In the genomic region with DNA sequence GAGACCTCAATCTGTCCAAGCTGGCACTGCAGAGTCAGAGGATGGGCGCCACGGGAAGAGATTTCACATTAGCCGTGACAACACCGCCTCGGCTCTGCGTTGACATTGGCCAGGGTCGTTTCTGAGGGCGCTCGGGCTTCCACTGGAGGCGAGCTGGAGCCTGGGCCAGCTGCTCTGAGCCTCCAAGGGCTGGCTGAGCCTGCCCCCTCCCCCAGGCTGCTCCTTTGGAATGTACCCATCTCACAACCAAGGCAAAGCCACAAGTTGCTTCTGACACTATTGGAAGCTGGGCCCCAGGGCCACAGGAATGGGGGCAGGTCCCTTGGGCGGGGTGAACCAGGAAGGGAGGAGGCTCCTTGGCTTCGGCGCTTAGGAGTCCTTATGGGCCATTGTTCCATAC, we compare ENCODE assay signal across 1 cellular context.
TF ChIP-seq lines count a peak whose summit lies in the region.

No MANE protein-coding gene starts in this region.

TF ChIP-seq in IMR-90, 13 proteins besides CTCF, POLR2A, EP300 and RAD21:
- TF ChIP-seq MAZ (IDR thresholded peaks at IDR 0.05; ENCODE audit: borderline replicate concordance, low read depth, low read length) (no peak), NFE2L2 (IDR thresholded peaks at IDR 0.05; ENCODE audit: low read depth, low read length) (no peak), RFX5 (IDR thresholded peaks at IDR 0.05; ENCODE audit: low read depth, low read length) (no peak), SMC3 (IDR thresholded peaks at IDR 0.05; ENCODE audit: low read depth, low read length) (no peak), MXI1 (IDR thresholded peaks at IDR 0.05; ENCODE audit: borderline replicate concordance, low read depth, low read length) (no peak), FOS (IDR thresholded peaks at IDR 0.05; ENCODE audit: low read depth, low read length) (no peak), RCOR1 (IDR thresholded peaks at IDR 0.05; ENCODE audit: insufficient replicate concordance, low read length) (no peak), CEBPB (IDR thresholded peaks at IDR 0.05; ENCODE audit: low read depth, low read length) (no peak), CHD1 (IDR thresholded peaks at IDR 0.05; ENCODE audit: low read depth, low read length) (no peak), BHLHE40 (IDR thresholded peaks at IDR 0.05; ENCODE audit: low read depth, low read length) (no peak)
- TF ChIP-seq, protein P1, sequence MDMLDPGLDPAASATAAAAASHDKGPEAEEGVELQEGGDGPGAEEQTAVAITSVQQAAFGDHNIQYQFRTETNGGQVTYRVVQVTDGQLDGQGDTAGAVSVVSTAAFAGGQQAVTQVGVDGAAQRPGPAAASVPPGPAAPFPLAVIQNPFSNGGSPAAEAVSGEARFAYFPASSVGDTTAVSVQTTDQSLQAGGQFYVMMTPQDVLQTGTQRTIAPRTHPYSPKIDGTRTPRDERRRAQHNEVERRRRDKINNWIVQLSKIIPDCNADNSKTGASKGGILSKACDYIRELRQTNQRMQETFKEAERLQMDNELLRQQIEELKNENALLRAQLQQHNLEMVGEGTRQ (IDR thresholded peaks at IDR 0.05; ENCODE audit: low read depth, low read length): no peak
- TF ChIP-seq, protein P2, sequence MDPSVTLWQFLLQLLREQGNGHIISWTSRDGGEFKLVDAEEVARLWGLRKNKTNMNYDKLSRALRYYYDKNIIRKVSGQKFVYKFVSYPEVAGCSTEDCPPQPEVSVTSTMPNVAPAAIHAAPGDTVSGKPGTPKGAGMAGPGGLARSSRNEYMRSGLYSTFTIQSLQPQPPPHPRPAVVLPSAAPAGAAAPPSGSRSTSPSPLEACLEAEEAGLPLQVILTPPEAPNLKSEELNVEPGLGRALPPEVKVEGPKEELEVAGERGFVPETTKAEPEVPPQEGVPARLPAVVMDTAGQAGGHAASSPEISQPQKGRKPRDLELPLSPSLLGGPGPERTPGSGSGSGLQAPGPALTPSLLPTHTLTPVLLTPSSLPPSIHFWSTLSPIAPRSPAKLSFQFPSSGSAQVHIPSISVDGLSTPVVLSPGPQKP (IDR thresholded peaks at IDR 0.05; ENCODE audit: borderline replicate concordance, low read depth, low read length): no peak
TF ChIP-seq in IMR-90: peak in this region for 0.
